25 cellular contexts compared by ENCODE assay signal in the genomic region with DNA sequence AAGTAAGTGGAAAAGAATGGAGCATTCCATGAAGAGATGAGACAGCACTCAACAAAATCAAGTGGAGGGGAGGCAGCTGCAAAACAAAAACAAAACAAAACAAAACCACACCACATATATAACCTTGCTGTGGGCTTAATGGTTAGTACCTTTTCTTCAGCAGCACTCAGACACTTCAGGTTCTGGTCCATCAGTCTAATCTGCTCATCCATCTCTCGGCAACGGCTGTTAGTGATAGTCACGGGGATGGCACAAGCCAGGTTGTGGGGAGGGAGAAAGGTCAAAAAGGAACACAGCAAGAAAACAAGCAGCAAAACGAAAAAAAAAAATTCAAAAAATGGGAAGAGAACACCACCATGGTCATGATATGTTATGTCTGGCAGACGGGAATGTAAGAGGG. TPM values are rescaled to one million over a fixed set of nuclear protein-coding genes. Genes with fewer than 3 reads are reported as not detected.
DNase-seq lines count a peak whose midpoint lies in the region; ATAC-seq, FAIRE-seq and TF ChIP-seq lines count a peak whose summit lies in the region.
"Had no signal": no experiment of that assay in that cellular context is flagged by ENCODE, and none has a peak within 500 bp of the region (broad histone marks: within the 10 kb centered on the region; RNA-seq: fewer than 3 reads in every experiment).

No MANE protein-coding gene starts in this region.

- no peaks in the 10 kb centered on the region for H3K9me3 Mint-ChIP-seq in activated CD4-positive, alpha-beta memory T cell treated with anti-CD3 and anti-CD28 coated beads for 36 hours
- no peaks in the 10 kb centered on the region for H3K9me3 Mint-ChIP-seq in activated CD4-positive, alpha-beta memory T cell treated with anti-CD3 and anti-CD28 coated beads, Interleukin-2, amount 10 ng/mL, durations not matched to agents 7 days and 5 days
- H3K9me3 Mint-ChIP-seq in Caco-2 (ENCODE audit: unreplicated experiment) = no peaks in the 10 kb centered on the region

- H3K27me3 ChIP-seq in Caco-2 (replicated peaks; ENCODE audit: control insufficient read depth, insufficient read depth, low read length) (no peaks in the 10 kb centered on the region), endocrine pancreas (ENCODE audit: control insufficient read depth, insufficient read depth, low read length) (no peaks in the 10 kb centered on the region), pancreas (no peaks in the 10 kb centered on the region)
- H3K27me3 ChIP-seq: BLaER1 treated with 17β-estradiol and CSF1 and Interleukin-3, amounts not matched to agents 10 nM and 100 nM had no signal

- H3K4me3 Mint-ChIP-seq in activated CD4-positive, alpha-beta memory T cell treated with anti-CD3 and anti-CD28 coated beads for 36 hours = no peak overlapping the region
- H3K4me3 Mint-ChIP-seq in activated CD4-positive, alpha-beta memory T cell treated with anti-CD3 and anti-CD28 coated beads, Interleukin-2, amount 10 ng/mL, durations not matched to agents 7 days and 5 days = no peak overlapping the region
- no peak overlapping the region for H3K4me3 Mint-ChIP-seq in Caco-2 (ENCODE audit: unreplicated experiment)

- no peak for DNase-seq in activated CD4-positive, alpha-beta memory T cell treated with anti-CD3 and anti-CD28 coated beads for 36 hours
- DNase-seq in activated CD4-positive, alpha-beta memory T cell treated with anti-CD3 and anti-CD28 coated beads, Interleukin-2, amount 10 ng/mL, durations not matched to agents 7 days and 5 days = no peak
- DNase-seq in Caco-2 (no peak), pancreas (no peak), activated gamma-delta T cell treated with Interleukin-2 at 50 U/mL for 16 hours (no peak), NAMALWA (ENCODE audit: low spot score) (no peak)
- DNase-seq: activated CD4-positive, alpha-beta T cell treated with anti-CD3 and anti-CD28 coated beads for 1 hour; aorta; effector CD4-positive, alpha-beta T cell; head of caudate nucleus; Karpas-422; NCI-H1105 treated with DMSO at 0.1 percent for 48 hours; NCI-H510A; stimulated activated CD4-positive, alpha-beta T cell treated with anti-CD3 and anti-CD28 coated beads, Interleukin-1b, Interleukin-23, amount 100 ng/mL, for 48 hours had no signal

- intact Hi-C loops in activated CD4-positive, alpha-beta memory T cell treated with anti-CD3 and anti-CD28 coated beads for 36 hours (cut with micrococcal nuclease) = loop anchor here (1.0 kb wide), 2 partner anchors 10 to 14 kb away; no protein-coding TSS in a partner anchor
- intact Hi-C loops in Caco-2 (cut with micrococcal nuclease; ENCODE audit: unreplicated experiment) (no loop called here), pancreas (cut with DNase I) (no loop called here)

- ATAC-seq in pancreas (peak in 3 of 4 donors; percentile 27 to 82 (median 68)), HG02588 (IDR thresholded peaks at IDR 0.05; ENCODE audit: unreplicated experiment) (no peak)
- ATAC-seq: A549 had no signal

- H3K36me3 Mint-ChIP-seq in activated CD4-positive, alpha-beta memory T cell treated with anti-CD3 and anti-CD28 coated beads for 36 hours = peaks cover 69% of the 10 kb centered on the region
- peaks cover 78% of the 10 kb centered on the region for H3K36me3 Mint-ChIP-seq in activated CD4-positive, alpha-beta memory T cell treated with anti-CD3 and anti-CD28 coated beads, Interleukin-2, amount 10 ng/mL, durations not matched to agents 7 days and 5 days (ENCODE audit: low read depth)
- H3K36me3 Mint-ChIP-seq in Caco-2 (ENCODE audit: insufficient read depth, unreplicated experiment) = peaks cover 96% of the 10 kb centered on the region

- CTCF ChIA-PET in activated CD4-positive, alpha-beta memory T cell treated with anti-CD3 and anti-CD28 coated beads for 36 hours (lab: Charles Lee) = interaction anchor here (1.2 to 2.3 kb wide), 2 partner anchors 25 to 163 kb away, joined by 3 to 8 read pairs; no protein-coding TSS in a partner anchor
- CTCF ChIA-PET in activated CD4-positive, alpha-beta memory T cell treated with anti-CD3 and anti-CD28 coated beads, Interleukin-2, amount 10 ng/mL, durations not matched to agents 7 days and 5 days (lab: Charles Lee) = interaction anchor here (1.4 kb wide), 1 partner anchor 14 kb away, joined by 4 read pairs; no protein-coding TSS in a partner anchor
- CTCF ChIA-PET in Caco-2 (lab: Charles Lee) = no interaction called here

- H3K4me1 Mint-ChIP-seq in activated CD4-positive, alpha-beta memory T cell treated with anti-CD3 and anti-CD28 coated beads for 36 hours (ENCODE audit: low read depth) = peaks cover 61% of the 10 kb centered on the region
- peaks cover 53% of the 10 kb centered on the region for H3K4me1 Mint-ChIP-seq in activated CD4-positive, alpha-beta memory T cell treated with anti-CD3 and anti-CD28 coated beads, Interleukin-2, amount 10 ng/mL, durations not matched to agents 7 days and 5 days
- peaks cover 13% of the 10 kb centered on the region for H3K4me1 Mint-ChIP-seq in Caco-2 (ENCODE audit: low read depth, unreplicated experiment)

- H3K4me3 ChIP-seq in Caco-2 (ENCODE audit: low read depth, low read length) (no peak overlapping the region), endocrine pancreas (ENCODE audit: control insufficient read depth, insufficient read depth, low read length) (peak overlapping the region; percentile 24), pancreas (no peak overlapping the region)
- H3K4me3 ChIP-seq: A549; BLaER1 treated with 17β-estradiol and CSF1 and Interleukin-3, amounts not matched to agents 10 nM and 100 nM; SK-N-MC had no signal

- no peak overlapping the region for H3K27ac ChIP-seq in pancreas
- H3K27ac ChIP-seq: A549; BLaER1 treated with 17β-estradiol and CSF1 and Interleukin-3, amounts not matched to agents 10 nM and 100 nM; parathyroid adenoma; SK-N-MC had no signal

- H3K27ac Mint-ChIP-seq in activated CD4-positive, alpha-beta memory T cell treated with anti-CD3 and anti-CD28 coated beads for 36 hours = peak overlapping the region; percentile 53
- H3K27ac Mint-ChIP-seq in activated CD4-positive, alpha-beta memory T cell treated with anti-CD3 and anti-CD28 coated beads, Interleukin-2, amount 10 ng/mL, durations not matched to agents 7 days and 5 days = no peak overlapping the region
- H3K27ac Mint-ChIP-seq in Caco-2 (ENCODE audit: unreplicated experiment) = peak overlapping the region; percentile 23

- H3K9ac ChIP-seq in endocrine pancreas (ENCODE audit: control insufficient read depth, insufficient read depth, low read length) = no peak overlapping the region
- H3K9ac ChIP-seq: parathyroid adenoma had no signal

- H3K9me3 ChIP-seq in Caco-2 = no peaks in the 10 kb centered on the region
- H3K9me3 ChIP-seq in endocrine pancreas (ENCODE audit: control insufficient read depth, low read length) = no peaks in the 10 kb centered on the region
- no peaks in the 10 kb centered on the region for H3K9me3 ChIP-seq in pancreas
- H3K9me3 ChIP-seq: A549; BLaER1 treated with 17β-estradiol and CSF1 and Interleukin-3, amounts not matched to agents 10 nM and 100 nM had no signal

- no peaks in the 10 kb centered on the region for H3K27me3 Mint-ChIP-seq in activated CD4-positive, alpha-beta memory T cell treated with anti-CD3 and anti-CD28 coated beads for 36 hours
- no peaks in the 10 kb centered on the region for H3K27me3 Mint-ChIP-seq in activated CD4-positive, alpha-beta memory T cell treated with anti-CD3 and anti-CD28 coated beads, Interleukin-2, amount 10 ng/mL, durations not matched to agents 7 days and 5 days
- no peaks in the 10 kb centered on the region for H3K27me3 Mint-ChIP-seq in Caco-2 (ENCODE audit: insufficient read depth, unreplicated experiment)

- no TSS peak for BruUV-seq in Caco-2 (replicated peaks; lab: Mats Ljungman, UMichigan)

- TF ChIP-seq CTCF in Caco-2 (IDR thresholded peaks at IDR 0.05; ENCODE audit: insufficient read depth in 1 of 2, low read depth in 1 of 2, low read length in 1 of 2, severe bottlenecking in 1 of 2, unreplicated experiment in 1 of 2) (no peak), pancreas (IDR thresholded peaks at IDR 0.05) (no peak)

- POLR2A ChIA-PET in activated CD4-positive, alpha-beta memory T cell treated with anti-CD3 and anti-CD28 coated beads for 36 hours (lab: Charles Lee) = interaction anchor here (1.6 to 3.0 kb wide), 2 partner anchors 9 to 14 kb away, joined by 14 to 21 read pairs; no protein-coding TSS in a partner anchor
- POLR2A ChIA-PET in activated CD4-positive, alpha-beta memory T cell treated with anti-CD3 and anti-CD28 coated beads, Interleukin-2, amount 10 ng/mL, durations not matched to agents 7 days and 5 days (lab: Charles Lee) = interaction anchor here (4.6 to 18.8 kb wide), 2 partner anchors 10 to 14 kb away, joined by 34 to 214 read pairs; a partner anchor contains a TSS
- POLR2A ChIA-PET in Caco-2 (lab: Charles Lee) = no interaction called here

- H3K4me1 ChIP-seq in Caco-2 (no peaks in the 10 kb centered on the region), endocrine pancreas (ENCODE audit: control insufficient read depth, insufficient read depth, low read length) (peaks cover 29% of the 10 kb centered on the region), pancreas (peaks cover 0 to 11% (median 0%) of the 10 kb centered on the region in 3 donors)
- H3K4me1 ChIP-seq: parathyroid adenoma had no signal

- no peak for FAIRE-seq in pancreas (lab: Jason Lieb, UNC)
- FAIRE-seq: A549, GM12891, H1, urothelium cell line had no signal

- H3K36me3 ChIP-seq in Caco-2 (ENCODE audit: control insufficient read depth, insufficient read depth, low read length) (peaks cover 12% of the 10 kb centered on the region), endocrine pancreas (ENCODE audit: control insufficient read depth, insufficient read depth, low read length) (peaks cover 3% of the 10 kb centered on the region), pancreas (peaks cover 16 to 64% (median 34%) of the 10 kb centered on the region in 3 donors)

- WGBS in pancreas, 2 donors = 73 to 78% methylated on average over 5 of the region's 5 CpGs

RNA-seq across cellular contexts. Expression of a gene that starts 17.0 kb away (rescaled TPM):
- total RNA-seq in activated CD4-positive, alpha-beta memory T cell treated with anti-CD3 and anti-CD28 coated beads for 36 hours = under 1 TPM; 0.05 to 0.12 TPM
- under 1 TPM; 0.05 to 0.08 TPM for total RNA-seq in activated CD4-positive, alpha-beta memory T cell treated with anti-CD3 and anti-CD28 coated beads, Interleukin-2, amount 10 ng/mL, durations not matched to agents 7 days and 5 days
- 0.07 and 0.19 TPM in 2 replicates for total RNA-seq in Caco-2 (2022)
- under 1 TPM in 3 of 6 donors, not detected in 3; 0.04 to 0.06 (median 0.06) TPM for total RNA-seq in pancreas
- polyA plus RNA-seq in pancreas = under 1 TPM in 1 of 2 donors, not detected in 1; 0.02 TPM
- total RNA-seq: H1 had no signal
- polyA plus RNA-seq: A549, H1, liver had no signal

RNA-seq across cellular contexts. Expression of a gene that starts 20.0 kb away (rescaled TPM):
- total RNA-seq in activated CD4-positive, alpha-beta memory T cell treated with anti-CD3 and anti-CD28 coated beads for 36 hours = 100 to 1,000 TPM; 726 to 736 TPM
- total RNA-seq in activated CD4-positive, alpha-beta memory T cell treated with anti-CD3 and anti-CD28 coated beads, Interleukin-2, amount 10 ng/mL, durations not matched to agents 7 days and 5 days = 100 to 1,000 TPM; 792 to 805 TPM
- total RNA-seq in Caco-2 (2022) = 681 and 698 TPM in 2 replicates
- 100 to 1,000 TPM in 2 of 6 donors, 10 to 100 TPM in 4; 49.0 to 158 (median 90.2) TPM for total RNA-seq in pancreas
- polyA plus RNA-seq in pancreas = 100 to 1,000 TPM in 1 of 2 donors, 10 to 100 TPM in 1; 47.7 to 116 TPM

RNA-seq across cellular contexts. Expression of a gene that starts 34.3 kb away (rescaled TPM):
- not detected for total RNA-seq in activated CD4-positive, alpha-beta memory T cell treated with anti-CD3 and anti-CD28 coated beads for 36 hours
- not detected for total RNA-seq in activated CD4-positive, alpha-beta memory T cell treated with anti-CD3 and anti-CD28 coated beads, Interleukin-2, amount 10 ng/mL, durations not matched to agents 7 days and 5 days
- total RNA-seq in Caco-2 (2022) (not detected in 2 replicates), pancreas (not detected)
- under 1 TPM in 1 of 2 donors, not detected in 1; 0.52 TPM for polyA plus RNA-seq in pancreas
- total RNA-seq: aorta, H1, liver, myocyte had no signal
- polyA plus RNA-seq: A549, aorta, H1, liver had no signal

RNA-seq across cellular contexts. Expression of a gene that starts 48.9 kb away (rescaled TPM):
- 100 to 1,000 TPM; 180 to 183 TPM for total RNA-seq in activated CD4-positive, alpha-beta memory T cell treated with anti-CD3 and anti-CD28 coated beads for 36 hours
- 100 to 1,000 TPM; 155 to 157 TPM for total RNA-seq in activated CD4-positive, alpha-beta memory T cell treated with anti-CD3 and anti-CD28 coated beads, Interleukin-2, amount 10 ng/mL, durations not matched to agents 7 days and 5 days
- total RNA-seq in Caco-2 (2022) = 195 and 198 TPM in 2 replicates
- total RNA-seq in pancreas = 10 to 100 TPM; 32.7 to 69.8 (median 46.9) TPM
- 10 to 100 TPM; 50.5 to 58.1 TPM for polyA plus RNA-seq in pancreas
